ENCODE assay signal across 12 cellular contexts in the genomic region with DNA sequence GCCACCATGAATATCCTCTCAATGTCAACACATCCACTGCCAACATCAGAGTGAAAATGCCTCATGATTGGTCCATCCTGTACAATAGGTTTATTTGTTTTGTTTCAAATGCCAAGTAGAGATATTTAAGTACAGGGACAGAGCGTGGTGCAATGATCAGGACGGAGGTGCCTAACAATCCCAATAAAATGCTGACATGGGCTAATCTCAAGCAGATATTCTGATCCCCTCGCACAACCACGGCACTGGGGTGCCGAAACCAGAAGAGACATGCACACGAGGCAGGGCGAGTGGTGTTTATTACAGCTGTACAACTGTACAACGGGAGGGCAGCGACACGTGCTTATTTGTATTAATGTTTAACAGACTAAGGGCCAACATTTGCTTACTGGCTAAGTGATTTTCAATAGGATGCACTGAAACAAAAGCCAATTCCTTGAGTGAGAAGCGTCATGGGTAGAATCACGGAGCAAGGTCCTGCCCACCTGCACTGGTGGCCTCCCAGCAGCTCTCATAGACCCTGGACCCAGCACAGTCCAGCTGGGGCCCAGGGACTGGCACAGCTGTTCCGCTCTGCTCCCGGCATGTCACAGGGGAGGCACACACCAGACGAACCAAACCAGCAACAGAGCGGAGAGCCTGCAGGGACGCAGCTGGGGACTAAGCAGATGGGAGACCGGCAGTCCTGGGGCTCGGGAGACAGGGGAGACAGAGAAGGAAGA.
A peak's percentile ranks its signal among the peaks of the same experiment; 100 is the strongest.
DNase-seq lines count a peak whose midpoint lies in the region; ATAC-seq and TF ChIP-seq lines count a peak whose summit lies in the region.
"Had no signal": no experiment of that assay in that cellular context is flagged by ENCODE, and none has a peak within 500 bp of the region (broad histone marks: within the 10 kb centered on the region; RNA-seq: fewer than 3 reads in every experiment).

No MANE protein-coding gene starts in this region.

- no peaks in the 10 kb centered on the region for H3K9me3 Mint-ChIP-seq in activated CD4-positive, alpha-beta T cell treated with anti-CD3 and anti-CD28 coated beads, Interleukin-2, amount 10 ng/mL, durations not matched to agents 7 days and 5 days
- no peaks in the 10 kb centered on the region for H3K9me3 Mint-ChIP-seq in activated T-helper 1 cell treated with anti-CD3 and anti-CD28 coated beads, Interleukin-12 subunit alpha, Interleukin-12 subunit beta, Interleukin-2, Interleukin-4 antibody, amounts not matched to agents 30 ng/mL and 10 ng/mL and 1 ng/mL, durations not matched to agents 14 hours and 24 hours and 36 hours
- no peaks in the 10 kb centered on the region for H3K9me3 Mint-ChIP-seq in endothelial cell (ENCODE audit: unreplicated experiment)
- no peaks in the 10 kb centered on the region for H3K9me3 Mint-ChIP-seq in activated naive CD4-positive, alpha-beta T cell treated with anti-CD3 and anti-CD28 coated beads for 36 hours

- peak overlapping the region; percentile 93 for H3K27ac Mint-ChIP-seq in activated CD4-positive, alpha-beta T cell treated with anti-CD3 and anti-CD28 coated beads, Interleukin-2, amount 10 ng/mL, durations not matched to agents 7 days and 5 days
- no peak overlapping the region for H3K27ac Mint-ChIP-seq in activated T-helper 1 cell treated with anti-CD3 and anti-CD28 coated beads, Interleukin-12 subunit alpha, Interleukin-12 subunit beta, Interleukin-2, Interleukin-4 antibody, amounts not matched to agents 30 ng/mL and 10 ng/mL and 1 ng/mL, durations not matched to agents 14 hours and 24 hours and 36 hours
- no peak overlapping the region for H3K27ac Mint-ChIP-seq in endothelial cell (ENCODE audit: unreplicated experiment)
- H3K27ac Mint-ChIP-seq in activated naive CD4-positive, alpha-beta T cell treated with anti-CD3 and anti-CD28 coated beads for 36 hours: no peak overlapping the region

- H3K4me1 Mint-ChIP-seq in activated CD4-positive, alpha-beta T cell treated with anti-CD3 and anti-CD28 coated beads, Interleukin-2, amount 10 ng/mL, durations not matched to agents 7 days and 5 days: peaks cover 81% of the 10 kb centered on the region
- H3K4me1 Mint-ChIP-seq in activated T-helper 1 cell treated with anti-CD3 and anti-CD28 coated beads, Interleukin-12 subunit alpha, Interleukin-12 subunit beta, Interleukin-2, Interleukin-4 antibody, amounts not matched to agents 30 ng/mL and 10 ng/mL and 1 ng/mL, durations not matched to agents 14 hours and 24 hours and 36 hours (ENCODE audit: low read depth): peaks cover 71% of the 10 kb centered on the region
- peaks cover 13% of the 10 kb centered on the region for H3K4me1 Mint-ChIP-seq in endothelial cell (ENCODE audit: unreplicated experiment)
- H3K4me1 Mint-ChIP-seq in activated naive CD4-positive, alpha-beta T cell treated with anti-CD3 and anti-CD28 coated beads for 36 hours (ENCODE audit: low read depth): peaks cover 74% of the 10 kb centered on the region

- H3K27ac ChIP-seq in VCaP (peak overlapping the region; percentile 94), substantia nigra (ENCODE audit: low read depth, low read length, poor library complexity, severe bottlenecking) (peak overlapping the region; percentile 58)
- H3K27ac ChIP-seq: colonic mucosa, parathyroid adenoma had no signal

- H3K36me3 Mint-ChIP-seq in activated CD4-positive, alpha-beta T cell treated with anti-CD3 and anti-CD28 coated beads, Interleukin-2, amount 10 ng/mL, durations not matched to agents 7 days and 5 days (ENCODE audit: low read depth): peaks cover 7% of the 10 kb centered on the region
- H3K36me3 Mint-ChIP-seq in activated T-helper 1 cell treated with anti-CD3 and anti-CD28 coated beads, Interleukin-12 subunit alpha, Interleukin-12 subunit beta, Interleukin-2, Interleukin-4 antibody, amounts not matched to agents 30 ng/mL and 10 ng/mL and 1 ng/mL, durations not matched to agents 14 hours and 24 hours and 36 hours (ENCODE audit: low read depth): peaks cover 11% of the 10 kb centered on the region
- peaks cover 4% of the 10 kb centered on the region for H3K36me3 Mint-ChIP-seq in endothelial cell (ENCODE audit: low read depth, unreplicated experiment)
- no peaks in the 10 kb centered on the region for H3K36me3 Mint-ChIP-seq in activated naive CD4-positive, alpha-beta T cell treated with anti-CD3 and anti-CD28 coated beads for 36 hours (ENCODE audit: low read depth)

- H3K27me3 Mint-ChIP-seq in activated CD4-positive, alpha-beta T cell treated with anti-CD3 and anti-CD28 coated beads, Interleukin-2, amount 10 ng/mL, durations not matched to agents 7 days and 5 days: no peaks in the 10 kb centered on the region
- H3K27me3 Mint-ChIP-seq in activated T-helper 1 cell treated with anti-CD3 and anti-CD28 coated beads, Interleukin-12 subunit alpha, Interleukin-12 subunit beta, Interleukin-2, Interleukin-4 antibody, amounts not matched to agents 30 ng/mL and 10 ng/mL and 1 ng/mL, durations not matched to agents 14 hours and 24 hours and 36 hours (ENCODE audit: insufficient read depth): peaks cover 2% of the 10 kb centered on the region
- H3K27me3 Mint-ChIP-seq in endothelial cell (ENCODE audit: unreplicated experiment): peaks cover 6% of the 10 kb centered on the region
- peaks cover 2% of the 10 kb centered on the region for H3K27me3 Mint-ChIP-seq in activated naive CD4-positive, alpha-beta T cell treated with anti-CD3 and anti-CD28 coated beads for 36 hours (ENCODE audit: low read depth)

- TF ChIP-seq CTCF in VCaP (conservative IDR thresholded peaks at IDR 0.05) (no peak), endothelial cell (IDR thresholded peaks at IDR 0.05; ENCODE audit: unreplicated experiment) (no peak)

- CTCF ChIA-PET in activated CD4-positive, alpha-beta T cell treated with anti-CD3 and anti-CD28 coated beads, Interleukin-2, amount 10 ng/mL, durations not matched to agents 7 days and 5 days (lab: Charles Lee): interaction anchor here (0.6 to 1.8 kb wide), 6 partner anchors 9 to 46 kb away, joined by 3 to 7 read pairs (median 4); no protein-coding TSS in a partner anchor
- CTCF ChIA-PET in activated naive CD4-positive, alpha-beta T cell treated with anti-CD3 and anti-CD28 coated beads for 36 hours (lab: Charles Lee): interaction anchor here (0.6 to 1.6 kb wide), 3 partner anchors 32 to 1828 kb away, joined by 3 to 4 read pairs (median 3); no protein-coding TSS in a partner anchor

- peak overlapping the region; percentile 85 for H3K4me3 Mint-ChIP-seq in activated CD4-positive, alpha-beta T cell treated with anti-CD3 and anti-CD28 coated beads, Interleukin-2, amount 10 ng/mL, durations not matched to agents 7 days and 5 days
- no peak overlapping the region for H3K4me3 Mint-ChIP-seq in activated T-helper 1 cell treated with anti-CD3 and anti-CD28 coated beads, Interleukin-12 subunit alpha, Interleukin-12 subunit beta, Interleukin-2, Interleukin-4 antibody, amounts not matched to agents 30 ng/mL and 10 ng/mL and 1 ng/mL, durations not matched to agents 14 hours and 24 hours and 36 hours
- H3K4me3 Mint-ChIP-seq in endothelial cell (ENCODE audit: unreplicated experiment): no peak overlapping the region
- H3K4me3 Mint-ChIP-seq in activated naive CD4-positive, alpha-beta T cell treated with anti-CD3 and anti-CD28 coated beads for 36 hours: no peak overlapping the region

- ATAC-seq in left lobe of liver: peak; percentile 59

- POLR2A ChIA-PET in activated CD4-positive, alpha-beta T cell treated with anti-CD3 and anti-CD28 coated beads, Interleukin-2, amount 10 ng/mL, durations not matched to agents 7 days and 5 days (lab: Charles Lee): interaction anchor here (0.7 kb wide), 1 partner anchor 33 kb away, joined by 8 read pairs; no protein-coding TSS in a partner anchor

- intact Hi-C loops in activated T-helper 1 cell treated with anti-CD3 and anti-CD28 coated beads, Interleukin-12 subunit alpha, Interleukin-12 subunit beta, Interleukin-2, Interleukin-4 antibody, amounts not matched to agents 30 ng/mL and 10 ng/mL and 1 ng/mL, durations not matched to agents 14 hours and 24 hours and 36 hours (cut with micrococcal nuclease): no loop called here
- intact Hi-C loops in activated naive CD4-positive, alpha-beta T cell treated with anti-CD3 and anti-CD28 coated beads for 36 hours (cut with micrococcal nuclease): loop anchor here (2.0 to 5.0 kb wide), 2 partner anchors 15 to 42 kb away; no protein-coding TSS in a partner anchor

- no peak for DNase-seq in activated CD4-positive, alpha-beta T cell treated with anti-CD3 and anti-CD28 coated beads, Interleukin-2, amount 10 ng/mL, durations not matched to agents 7 days and 5 days
- DNase-seq in activated CD4-positive, alpha-beta T cell treated with anti-CD3 and anti-CD28 coated beads, Interleukin-2, amount 50 U/mL, for 1 hour: no peak
- DNase-seq in left lobe of liver (ENCODE audit: low spot score): no peak
- DNase-seq in substantia nigra (lab: John Stamatoyannopoulos, UW): peak in 19 of 49 donors; percentile 36 to 79 (median 52)
- DNase-seq in activated T-helper 1 cell treated with anti-CD3 and anti-CD28 coated beads, Interleukin-12 subunit alpha, Interleukin-12 subunit beta, Interleukin-2, Interleukin-4 antibody, amounts not matched to agents 30 ng/mL and 10 ng/mL and 1 ng/mL, durations not matched to agents 14 hours and 24 hours and 36 hours (ENCODE audit: low spot score): no peak
- DNase-seq in endothelial cell (ENCODE audit: low spot score): no peak
- no peak for DNase-seq in activated naive CD4-positive, alpha-beta T cell treated with anti-CD3 and anti-CD28 coated beads for 36 hours
- DNase-seq: colonic mucosa, MM.1S, RPMI8226 had no signal
